2 cellular contexts compared by ENCODE assay signal in the genomic region with DNA sequence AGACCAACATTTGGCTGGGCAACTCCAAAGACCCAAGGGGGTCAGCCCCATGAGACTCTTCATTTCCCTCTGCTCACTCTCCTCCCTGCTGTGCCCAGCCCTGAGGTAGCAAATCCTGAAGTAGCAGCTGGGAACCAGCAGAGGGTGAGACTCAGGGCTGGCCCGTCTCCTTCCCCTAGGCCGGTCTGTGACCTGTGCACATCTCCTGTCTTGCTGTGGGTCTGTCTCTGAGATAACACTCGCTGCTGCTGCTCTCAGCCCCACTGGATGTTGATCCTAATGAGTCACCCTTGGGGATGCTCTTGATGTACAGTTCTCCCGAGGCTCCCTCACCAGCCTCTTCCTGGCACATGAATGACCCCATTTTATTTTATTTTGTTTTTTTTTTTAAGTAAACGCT.
TF ChIP-seq lines count a peak whose summit lies in the region.

No MANE protein-coding gene starts in this region.

TF ChIP-seq in A549, 52 proteins besides CTCF, POLR2A, EP300 and RAD21:
- TF ChIP-seq HOXB13 (CRISPR knock-in tag; IDR thresholded peaks at IDR 0.05; ENCODE audit: low read depth), result no peak
- TF ChIP-seq, protein P1, sequence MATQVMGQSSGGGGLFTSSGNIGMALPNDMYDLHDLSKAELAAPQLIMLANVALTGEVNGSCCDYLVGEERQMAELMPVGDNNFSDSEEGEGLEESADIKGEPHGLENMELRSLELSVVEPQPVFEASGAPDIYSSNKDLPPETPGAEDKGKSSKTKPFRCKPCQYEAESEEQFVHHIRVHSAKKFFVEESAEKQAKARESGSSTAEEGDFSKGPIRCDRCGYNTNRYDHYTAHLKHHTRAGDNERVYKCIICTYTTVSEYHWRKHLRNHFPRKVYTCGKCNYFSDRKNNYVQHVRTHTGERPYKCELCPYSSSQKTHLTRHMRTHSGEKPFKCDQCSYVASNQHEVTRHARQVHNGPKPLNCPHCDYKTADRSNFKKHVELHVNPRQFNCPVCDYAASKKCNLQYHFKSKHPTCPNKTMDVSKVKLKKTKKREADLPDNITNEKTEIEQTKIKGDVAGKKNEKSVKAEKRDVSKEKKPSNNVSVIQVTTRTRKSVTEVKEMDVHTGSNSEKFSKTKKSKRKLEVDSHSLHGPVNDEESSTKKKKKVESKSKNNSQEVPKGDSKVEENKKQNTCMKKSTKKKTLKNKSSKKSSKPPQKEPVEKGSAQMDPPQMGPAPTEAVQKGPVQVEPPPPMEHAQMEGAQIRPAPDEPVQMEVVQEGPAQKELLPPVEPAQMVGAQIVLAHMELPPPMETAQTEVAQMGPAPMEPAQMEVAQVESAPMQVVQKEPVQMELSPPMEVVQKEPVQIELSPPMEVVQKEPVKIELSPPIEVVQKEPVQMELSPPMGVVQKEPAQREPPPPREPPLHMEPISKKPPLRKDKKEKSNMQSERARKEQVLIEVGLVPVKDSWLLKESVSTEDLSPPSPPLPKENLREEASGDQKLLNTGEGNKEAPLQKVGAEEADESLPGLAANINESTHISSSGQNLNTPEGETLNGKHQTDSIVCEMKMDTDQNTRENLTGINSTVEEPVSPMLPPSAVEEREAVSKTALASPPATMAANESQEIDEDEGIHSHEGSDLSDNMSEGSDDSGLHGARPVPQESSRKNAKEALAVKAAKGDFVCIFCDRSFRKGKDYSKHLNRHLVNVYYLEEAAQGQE (IDR thresholded peaks at IDR 0.05), result no peak
- TF ChIP-seq SMC3 (IDR thresholded peaks at IDR 0.05), result no peak
- no peak for TF ChIP-seq JUNB (IDR thresholded peaks at IDR 0.05)
- no peak for TF ChIP-seq NFE2L2 (conservative IDR thresholded peaks at IDR 0.05; ENCODE audit: low read length)
- no peak for TF ChIP-seq CEBPB (IDR thresholded peaks at IDR 0.05)
- TF ChIP-seq BCL3 (IDR thresholded peaks at IDR 0.05), result no peak
- no peak for TF ChIP-seq RNF2 (IDR thresholded peaks at IDR 0.05; ENCODE audit: borderline replicate concordance, low read depth)
- no peak for TF ChIP-seq CHD4 (IDR thresholded peaks at IDR 0.05; ENCODE audit: borderline replicate concordance)
- TF ChIP-seq, protein P2, sequence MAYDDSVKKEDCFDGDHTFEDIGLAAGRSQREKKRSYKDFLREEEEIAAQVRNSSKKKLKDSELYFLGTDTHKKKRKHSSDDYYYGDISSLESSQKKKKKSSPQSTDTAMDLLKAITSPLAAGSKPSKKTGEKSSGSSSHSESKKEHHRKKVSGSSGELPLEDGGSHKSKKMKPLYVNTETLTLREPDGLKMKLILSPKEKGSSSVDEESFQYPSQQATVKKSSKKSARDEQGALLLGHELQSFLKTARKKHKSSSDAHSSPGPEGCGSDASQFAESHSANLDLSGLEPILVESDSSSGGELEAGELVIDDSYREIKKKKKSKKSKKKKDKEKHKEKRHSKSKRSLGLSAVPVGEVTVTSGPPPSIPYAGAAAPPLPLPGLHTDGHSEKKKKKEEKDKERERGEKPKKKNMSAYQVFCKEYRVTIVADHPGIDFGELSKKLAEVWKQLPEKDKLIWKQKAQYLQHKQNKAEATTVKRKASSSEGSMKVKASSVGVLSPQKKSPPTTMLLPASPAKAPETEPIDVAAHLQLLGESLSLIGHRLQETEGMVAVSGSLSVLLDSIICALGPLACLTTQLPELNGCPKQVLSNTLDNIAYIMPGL (CRISPR knock-in tag; IDR thresholded peaks at IDR 0.05; ENCODE audit: borderline replicate concordance), result no peak
- no peak for TF ChIP-seq EHF (CRISPR knock-in tag; IDR thresholded peaks at IDR 0.05)

TF ChIP-seq in HCT116, 20 proteins besides CTCF, POLR2A, EP300 and RAD21:
- TF ChIP-seq ELF1 (IDR thresholded peaks at IDR 0.05; ENCODE audit: borderline replicate concordance, low read depth), result no peak
- no peak for TF ChIP-seq FOSL1 (IDR thresholded peaks at IDR 0.05; ENCODE audit: low read depth)
- no peak for TF ChIP-seq YY1 (IDR thresholded peaks at IDR 0.05; ENCODE audit: extremely low read depth, insufficient replicate concordance, low read depth, low read length)
- TF ChIP-seq, protein P1 (IDR thresholded peaks at IDR 0.05; ENCODE audit: low read depth), result no peak
- TF ChIP-seq, protein P3, sequence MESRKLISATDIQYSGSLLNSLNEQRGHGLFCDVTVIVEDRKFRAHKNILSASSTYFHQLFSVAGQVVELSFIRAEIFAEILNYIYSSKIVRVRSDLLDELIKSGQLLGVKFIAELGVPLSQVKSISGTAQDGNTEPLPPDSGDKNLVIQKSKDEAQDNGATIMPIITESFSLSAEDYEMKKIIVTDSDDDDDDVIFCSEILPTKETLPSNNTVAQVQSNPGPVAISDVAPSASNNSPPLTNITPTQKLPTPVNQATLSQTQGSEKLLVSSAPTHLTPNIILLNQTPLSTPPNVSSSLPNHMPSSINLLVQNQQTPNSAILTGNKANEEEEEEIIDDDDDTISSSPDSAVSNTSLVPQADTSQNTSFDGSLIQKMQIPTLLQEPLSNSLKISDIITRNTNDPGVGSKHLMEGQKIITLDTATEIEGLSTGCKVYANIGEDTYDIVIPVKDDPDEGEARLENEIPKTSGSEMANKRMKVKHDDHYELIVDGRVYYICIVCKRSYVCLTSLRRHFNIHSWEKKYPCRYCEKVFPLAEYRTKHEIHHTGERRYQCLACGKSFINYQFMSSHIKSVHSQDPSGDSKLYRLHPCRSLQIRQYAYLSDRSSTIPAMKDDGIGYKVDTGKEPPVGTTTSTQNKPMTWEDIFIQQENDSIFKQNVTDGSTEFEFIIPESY (IDR thresholded peaks at IDR 0.05; ENCODE audit: extremely low read depth, insufficient replicate concordance, low read length), result no peak
- no peak for TF ChIP-seq CBX3 (IDR thresholded peaks at IDR 0.05; ENCODE audit: low read depth)
- TF ChIP-seq ZFX (IDR thresholded peaks at IDR 0.05), result no peak
- no peak for TF ChIP-seq SIN3A (IDR thresholded peaks at IDR 0.05; ENCODE audit: low read depth)
- no peak for TF ChIP-seq SRF (IDR thresholded peaks at IDR 0.05; ENCODE audit: low read depth)
- TF ChIP-seq EZH2phosphoT487 (IDR thresholded peaks at IDR 0.05; ENCODE audit: borderline replicate concordance), result no peak
- no peak for TF ChIP-seq ZNF274 (IDR thresholded peaks at IDR 0.05; ENCODE audit: low read depth, low read length)
